In genomic region chr4:151530783-151531182, GRCh38 we compare ENCODE assay signal across 21 cellular contexts.
A peak's percentile ranks its signal among the peaks of the same experiment; 100 is the strongest.
DNase-seq lines count a peak whose midpoint lies in the region; ATAC-seq and TF ChIP-seq lines count a peak whose summit lies in the region.
"Had no signal": no experiment of that assay in that cellular context is flagged by ENCODE, and none has a peak within 500 bp of the region (broad histone marks: within the 10 kb centered on the region; RNA-seq: fewer than 3 reads in every experiment).

No MANE protein-coding gene starts in this region.

- peaks cover 13% of the 10 kb centered on the region for H3K36me3 Mint-ChIP-seq in nephron progenitor cell (ENCODE audit: low read depth)
- H3K36me3 Mint-ChIP-seq in activated CD8-positive, alpha-beta T cell treated with anti-CD3 and anti-CD28 coated beads, Interleukin-2, amount 10 ng/mL, durations not matched to agents 7 days and 5 days (ENCODE audit: low read depth) = no peaks in the 10 kb centered on the region
- H3K36me3 Mint-ChIP-seq: brain, IgD-negative memory B cell had no signal

- ATAC-seq in IMR-90 (ENCODE audit: low read depth) (no peak), sciatic nerve (no peak)
- no peak for ATAC-seq in activated CD8-positive, alpha-beta T cell treated with anti-CD3 and anti-CD28 coated beads, Interleukin-2, amount 10 ng/mL, durations not matched to agents 7 days and 5 days
- ATAC-seq: effector memory CD8-positive, alpha-beta T cell; left lobe of liver; naive thymus-derived CD4-positive, alpha-beta T cell; right cardiac atrium had no signal

- no peak overlapping the region for H4K8ac ChIP-seq in IMR-90 (ENCODE audit: low read depth in 2 of 2, low read length in 2 of 2)

- H3K4ac ChIP-seq in IMR-90 (ENCODE audit: low read depth, low read length) = no peak overlapping the region

- H2BK15ac ChIP-seq in IMR-90 (ENCODE audit: low read depth, low read length) = no peak overlapping the region

- BruUV-seq in IMR-90 (replicated peaks; lab: Mats Ljungman, UMichigan) (no TSS peak), mammary epithelial cell (replicated peaks; lab: Mats Ljungman, UMichigan) (no TSS peak)

- no peak overlapping the region for H2BK120ac ChIP-seq in IMR-90 (ENCODE audit: low read depth, low read length)

- no peak overlapping the region for H2AFZ ChIP-seq in IMR-90 (replicated peaks; ENCODE audit: low read length, poor library complexity)
- no peak overlapping the region for H2AFZ ChIP-seq in mammary epithelial cell (ENCODE audit: low read depth, low read length)

- H3K27me3 Mint-ChIP-seq in nephron progenitor cell (ENCODE audit: low read depth, poor library complexity) = no peaks in the 10 kb centered on the region
- H3K27me3 Mint-ChIP-seq in activated CD8-positive, alpha-beta T cell treated with anti-CD3 and anti-CD28 coated beads, Interleukin-2, amount 10 ng/mL, durations not matched to agents 7 days and 5 days (ENCODE audit: low read depth) = no peaks in the 10 kb centered on the region
- H3K27me3 Mint-ChIP-seq: brain, IgD-negative memory B cell had no signal

- H3K79me1 ChIP-seq in IMR-90 (ENCODE audit: low read depth in 1 of 2, low read length in 2 of 2) = no peaks in the 10 kb centered on the region

- no peaks in the 10 kb centered on the region for H4K20me1 ChIP-seq in DOHH2 (ENCODE audit: control insufficient read depth, insufficient read depth, low read depth, low read length)
- H4K20me1 ChIP-seq in IMR-90 (ENCODE audit: insufficient read depth, low read length) = no peaks in the 10 kb centered on the region
- no peaks in the 10 kb centered on the region for H4K20me1 ChIP-seq in mammary epithelial cell (ENCODE audit: insufficient read depth, low read length)

- no peaks in the 10 kb centered on the region for H3K9me2 ChIP-seq in DOHH2 (replicated peaks; ENCODE audit: control insufficient read depth, low read length)

- H3K27ac ChIP-seq in DOHH2 (ENCODE audit: low read depth, low read length) = no peak overlapping the region
- H3K27ac ChIP-seq in IMR-90 (ENCODE audit: insufficient read depth, low read length) = no peak overlapping the region
- H3K27ac ChIP-seq in mammary epithelial cell (ENCODE audit: insufficient read depth, low read depth, low read length) = no peak overlapping the region
- H3K27ac ChIP-seq: SJSA1, tibial nerve had no signal

- no peak overlapping the region for H2BK5ac ChIP-seq in IMR-90 (ENCODE audit: low read depth, low read length, poor library complexity, severe bottlenecking)

- H3K27me3 ChIP-seq in DOHH2 (ENCODE audit: control insufficient read depth, low read length) (no peaks in the 10 kb centered on the region), IMR-90 (ENCODE audit: control insufficient read depth, insufficient read depth, low read length) (peaks cover 2% of the 10 kb centered on the region), mammary epithelial cell (ENCODE audit: insufficient read depth, low read length) (no peaks in the 10 kb centered on the region), HAP-1 (ENCODE audit: low read depth) (no peaks in the 10 kb centered on the region)
- H3K27me3 ChIP-seq: SJSA1, tibial nerve had no signal

- H3K23ac ChIP-seq in IMR-90 (ENCODE audit: low read depth, low read length) = no peak overlapping the region

- DNase-seq in IMR-90 (no peak), mammary epithelial cell (no peak), nephron progenitor cell (no peak), erythroblast (lab: John Stamatoyannopoulos, UW) (no peak), HAP-1 (ENCODE audit: low spot score in 2 of 2) (no peak), sciatic nerve (ENCODE audit: low spot score) (no peak)
- DNase-seq in activated CD8-positive, alpha-beta T cell treated with anti-CD3 and anti-CD28 coated beads, Interleukin-2, amount 10 ng/mL, durations not matched to agents 7 days and 5 days = no peak
- DNase-seq: activated naive CD4-positive, alpha-beta T cell; DMS 273 treated with DMSO at 0.1 percent for 48 hours; effector memory CD8-positive, alpha-beta T cell; head of caudate nucleus; naive thymus-derived CD4-positive, alpha-beta T cell; NCI-H1694 treated with DMSO at 0.1 percent for 48 hours; right cardiac atrium; stimulated activated CD4-positive, alpha-beta T cell treated with anti-CD3 and anti-CD28 coated beads, Interleukin-4, amount 100 ng/mL, for 24 hours had no signal

- no peak overlapping the region for H3K4me3 Mint-ChIP-seq in nephron progenitor cell
- no peak overlapping the region for H3K4me3 Mint-ChIP-seq in activated CD8-positive, alpha-beta T cell treated with anti-CD3 and anti-CD28 coated beads, Interleukin-2, amount 10 ng/mL, durations not matched to agents 7 days and 5 days
- H3K4me3 Mint-ChIP-seq: brain; effector memory CD8-positive, alpha-beta T cell; IgD-negative memory B cell; naive thymus-derived CD4-positive, alpha-beta T cell had no signal

- no peak overlapping the region for H4K91ac ChIP-seq in IMR-90 (ENCODE audit: insufficient read depth, low read depth, low read length)

- no peak overlapping the region for H3K27ac Mint-ChIP-seq in nephron progenitor cell
- H3K27ac Mint-ChIP-seq in activated CD8-positive, alpha-beta T cell treated with anti-CD3 and anti-CD28 coated beads, Interleukin-2, amount 10 ng/mL, durations not matched to agents 7 days and 5 days = no peak overlapping the region
- H3K27ac Mint-ChIP-seq: brain; effector memory CD8-positive, alpha-beta T cell; IgD-negative memory B cell; naive thymus-derived CD4-positive, alpha-beta T cell had no signal

- POLR2A ChIA-PET in IMR-90 (lab: Charles Lee; ENCODE audit: unreplicated experiment) = no interaction called here
- POLR2A ChIA-PET in activated CD8-positive, alpha-beta T cell treated with anti-CD3 and anti-CD28 coated beads, Interleukin-2, amount 10 ng/mL, durations not matched to agents 7 days and 5 days (lab: Charles Lee) = no interaction called here

- H3K9me3 ChIP-seq in DOHH2 (ENCODE audit: control insufficient read depth, insufficient read depth, low read length) (no peaks in the 10 kb centered on the region), IMR-90 (ENCODE audit: control insufficient read depth, insufficient read depth, low read length) (no peaks in the 10 kb centered on the region), mammary epithelial cell (replicated peaks; ENCODE audit: insufficient read depth, low read length) (no peaks in the 10 kb centered on the region), HAP-1 (no peaks in the 10 kb centered on the region)
- H3K9me3 ChIP-seq: SJSA1, tibial nerve had no signal

- H4K5ac ChIP-seq in IMR-90 (ENCODE audit: low read depth, low read length) = no peak overlapping the region

- no peaks in the 10 kb centered on the region for H3K9me1 ChIP-seq in IMR-90 (ENCODE audit: insufficient read depth, low read length)

- H3K18ac ChIP-seq in IMR-90 (ENCODE audit: low read depth, low read length) = no peak overlapping the region

- H3K79me2 ChIP-seq in DOHH2 (ENCODE audit: control insufficient read depth, low read length) (no peaks in the 10 kb centered on the region), mammary epithelial cell (ENCODE audit: insufficient read depth, low read length) (peaks cover 19% of the 10 kb centered on the region)

- dilution Hi-C loops in IMR-90 (cut with HindIII; ENCODE audit: low sequenced_read_pairs, unreplicated experiment) (no loop called here), mammary epithelial cell (cut with HindIII; ENCODE audit: low sequenced_read_pairs) (no loop called here)

- H3K4me2 ChIP-seq in DOHH2 (ENCODE audit: low read length) (no peak overlapping the region), IMR-90 (ENCODE audit: low read depth, low read length) (no peak overlapping the region), mammary epithelial cell (ENCODE audit: insufficient read depth, low read depth, low read length) (no peak overlapping the region)

- H3K4me1 ChIP-seq in DOHH2 (ENCODE audit: control insufficient read depth, low read length) (no peaks in the 10 kb centered on the region), IMR-90 (ENCODE audit: control insufficient read depth, insufficient read depth, low read length) (no peaks in the 10 kb centered on the region), mammary epithelial cell (ENCODE audit: insufficient read depth, low read length) (peaks cover 14% of the 10 kb centered on the region), HAP-1 (no peaks in the 10 kb centered on the region)
- H3K4me1 ChIP-seq: tibial nerve had no signal

- TF ChIP-seq CTCF in DOHH2 (IDR thresholded peaks at IDR 0.05; ENCODE audit: low read depth, low read length, poor library complexity, severe bottlenecking) (peak; percentile 23), IMR-90 (conservative IDR thresholded peaks at IDR 0.05; ENCODE audit: low read depth, low read length) (0 out of 2 replicates have a peak, but pooled peaks have one; percentile 4), mammary epithelial cell (conservative IDR thresholded peaks at IDR 0.05 in 1 of 2, IDR thresholded peaks at IDR 0.05 in 1 of 2; ENCODE audit: extremely low read depth in 1 of 2, insufficient read depth in 1 of 2, low read depth in 1 of 2, low read length in 2 of 2) (peak; percentile 36 to 61), nephron progenitor cell (IDR thresholded peaks at IDR 0.05) (peak; percentile 9)

- H3F3A ChIP-seq in DOHH2 (ENCODE audit: control insufficient read depth, insufficient read depth) = no peaks in the 10 kb centered on the region

- TF ChIP-seq POLR2A in IMR-90 (IDR thresholded peaks at IDR 0.05; ENCODE audit: low read depth, low read length) = no peak
- no peak for TF ChIP-seq POLR2A in erythroblast (IDR thresholded peaks at IDR 0.05; ENCODE audit: low read length)

- H3K36me3 ChIP-seq in DOHH2 (ENCODE audit: control insufficient read depth, low read length) (no peaks in the 10 kb centered on the region), IMR-90 (ENCODE audit: control insufficient read depth, insufficient read depth, low read length) (no peaks in the 10 kb centered on the region), mammary epithelial cell (ENCODE audit: insufficient read depth, low read length) (no peaks in the 10 kb centered on the region), HAP-1 (replicated peaks) (no peaks in the 10 kb centered on the region)
- H3K36me3 ChIP-seq: SJSA1, tibial nerve had no signal

- CTCF ChIA-PET in IMR-90 (lab: Yijun Ruan, JAX) = no interaction called here
- CTCF ChIA-PET in mammary epithelial cell (lab: Charles Lee; ENCODE audit: low non-redundant PET) = interaction anchor here (1.0 kb wide), 1 partner anchor 74 kb away, joined by 4 read pairs; no protein-coding TSS in a partner anchor
- CTCF ChIA-PET in activated CD8-positive, alpha-beta T cell treated with anti-CD3 and anti-CD28 coated beads, Interleukin-2, amount 10 ng/mL, durations not matched to agents 7 days and 5 days (lab: Charles Lee) = interaction anchor here (1.0 kb wide), 1 partner anchor 73 kb away, joined by 3 read pairs; no protein-coding TSS in a partner anchor

- H3K56ac ChIP-seq in IMR-90 (ENCODE audit: extremely low read depth, insufficient read depth, low read length) = no peak overlapping the region

- in situ Hi-C loops in IMR-90 (cut with MboI; ENCODE audit: low sequenced_read_pairs) = no loop called here
- in situ Hi-C loops in mammary epithelial cell (cut with MboI; ENCODE audit: low sequenced_read_pairs in 2 of 2) = no loop called here
- in situ Hi-C loops in HAP-1 (cut with MboI; ENCODE audit: low sequenced_read_pairs) = no loop called here

- peaks cover 23% of the 10 kb centered on the region for H3K9me3 Mint-ChIP-seq in nephron progenitor cell
- no peaks in the 10 kb centered on the region for H3K9me3 Mint-ChIP-seq in activated CD8-positive, alpha-beta T cell treated with anti-CD3 and anti-CD28 coated beads, Interleukin-2, amount 10 ng/mL, durations not matched to agents 7 days and 5 days (ENCODE audit: insufficient read depth)
- H3K9me3 Mint-ChIP-seq: effector memory CD8-positive, alpha-beta T cell; naive thymus-derived CD4-positive, alpha-beta T cell had no signal

- H2AK9ac ChIP-seq in IMR-90 (replicated peaks; ENCODE audit: low read depth, low read length, poor library complexity) = no peak overlapping the region

- H2AK5ac ChIP-seq in IMR-90 (ENCODE audit: low read depth, low read length) = no peak overlapping the region

- WGBS in IMR-90 (ENCODE audit: extremely low coverage in 2 of 2, insufficient read length in 1 of 2), 2 experiments = no CpG with 5 or more reads among the region's 1 CpG
- WGBS in mammary epithelial cell (ENCODE audit: low coverage, missing lambda C conversion rate) = 100% methylated on average over 1 of the region's 1 CpG

- H3K9ac ChIP-seq in IMR-90 (ENCODE audit: low read depth, low read length) = no peak overlapping the region
- no peak overlapping the region for H3K9ac ChIP-seq in mammary epithelial cell (ENCODE audit: insufficient read depth, low read length)

- intact Hi-C loops in IMR-90 (cut with micrococcal nuclease) (no loop called here), mammary epithelial cell (cut with micrococcal nuclease) (loop anchor here (1.0 kb wide), 1 partner anchor 74 kb away; no protein-coding TSS in a partner anchor), sciatic nerve (cut with DNase I) (no loop called here)

- H2BK20ac ChIP-seq in IMR-90 (ENCODE audit: low read depth, low read length) = no peak overlapping the region

- no peak overlapping the region for H3K4me3 ChIP-seq in DOHH2 (ENCODE audit: low read length)
- H3K4me3 ChIP-seq in IMR-90 (ENCODE audit: insufficient read depth, low read depth, low read length) = no peak overlapping the region
- no peak overlapping the region for H3K4me3 ChIP-seq in mammary epithelial cell (replicated peaks in 1 of 3; ENCODE audit: insufficient read depth in 1 of 3, low read depth in 2 of 3, low read length in 3 of 3)
- H3K4me3 ChIP-seq in HAP-1 = no peak overlapping the region
- H3K4me3 ChIP-seq: SJSA1, tibial nerve had no signal

- H3K4me1 Mint-ChIP-seq in nephron progenitor cell = peaks cover 31% of the 10 kb centered on the region
- H3K4me1 Mint-ChIP-seq in activated CD8-positive, alpha-beta T cell treated with anti-CD3 and anti-CD28 coated beads, Interleukin-2, amount 10 ng/mL, durations not matched to agents 7 days and 5 days (ENCODE audit: low read depth) = no peaks in the 10 kb centered on the region
- H3K4me1 Mint-ChIP-seq: IgD-negative memory B cell; naive thymus-derived CD4-positive, alpha-beta T cell had no signal

- no peak overlapping the region for H3K14ac ChIP-seq in IMR-90 (replicated peaks; ENCODE audit: low read depth, low read length)

- no peak for TF ChIP-seq RAD21 in IMR-90 (IDR thresholded peaks at IDR 0.05; ENCODE audit: low read length)
